Comparison of ENCODE assay signal across 9 cellular contexts in genomic region chr9:95024097-95024671, GRCh38.
DNase-seq lines count a peak whose midpoint lies in the region; ATAC-seq and TF ChIP-seq lines count a peak whose summit lies in the region.
"Had no signal": no experiment of that assay in that cellular context is flagged by ENCODE, and none has a peak within 500 bp of the region (broad histone marks: within the 10 kb centered on the region; RNA-seq: fewer than 3 reads in every experiment).

No MANE protein-coding gene starts in this region.

- H3K36me3 ChIP-seq in ACC112 (ENCODE audit: insufficient read depth, low read length), result peaks cover 30% of the 10 kb centered on the region
- peaks cover 75% of the 10 kb centered on the region for H3K36me3 ChIP-seq in RWPE2 (ENCODE audit: low read depth)
- H3K36me3 ChIP-seq in cardiac muscle cell, result peaks cover 15% of the 10 kb centered on the region
- H3K36me3 ChIP-seq in osteoblast (ENCODE audit: insufficient read depth, low read length), result peaks cover 81% of the 10 kb centered on the region

- no peak for DNase-seq in RWPE2 (ENCODE audit: low spot score)
- no peak for DNase-seq in cardiac muscle cell (ENCODE audit: low read depth in 1 of 2, low spot score in 1 of 2)
- no peak for DNase-seq in osteoblast (ENCODE audit: insufficient read length, low spot score, missing footprints)
- no peak for DNase-seq in AML-193 (lab: John Stamatoyannopoulos, UW)
- DNase-seq: NCI-H1436 treated with DMSO at 0.1 percent for 48 hours had no signal

- ATAC-seq in RWPE2 (ENCODE audit: low read depth) (no peak), GM19328 (IDR thresholded peaks at IDR 0.05; ENCODE audit: unreplicated experiment) (no peak), GM18873 (IDR thresholded peaks at IDR 0.05; ENCODE audit: low FRiP score, unreplicated experiment) (no peak), GM19397 (IDR thresholded peaks at IDR 0.05; ENCODE audit: unreplicated experiment) (no peak)

- H3K79me2 ChIP-seq in ACC112 (ENCODE audit: control insufficient read depth, insufficient read depth, low read length, unreplicated experiment) (peaks cover 73% of the 10 kb centered on the region), osteoblast (ENCODE audit: insufficient read depth, low read length) (peaks cover 98% of the 10 kb centered on the region)

- no peak overlapping the region for H2AFZ ChIP-seq in ACC112 (ENCODE audit: low read length, unreplicated experiment)
- no peak overlapping the region for H2AFZ ChIP-seq in osteoblast (ENCODE audit: low read length)

- peaks cover 21% of the 10 kb centered on the region for H4K20me1 ChIP-seq in osteoblast (ENCODE audit: insufficient read depth, low read length)

- H3K27ac ChIP-seq in ACC112 (ENCODE audit: low read depth, low read length) (peak overlapping the region; percentile 95), RWPE2 (ENCODE audit: poor library complexity, severe bottlenecking) (peak overlapping the region; percentile 94), cardiac muscle cell (peak overlapping the region; percentile 32), osteoblast (ENCODE audit: low read depth, low read length) (peak overlapping the region; percentile 89)

- H3K9me3 ChIP-seq in RWPE2 (ENCODE audit: severe bottlenecking), result no peaks in the 10 kb centered on the region
- no peaks in the 10 kb centered on the region for H3K9me3 ChIP-seq in cardiac muscle cell (ENCODE audit: low read depth)
- H3K9me3 ChIP-seq in osteoblast (ENCODE audit: low read depth, low read length), result no peaks in the 10 kb centered on the region

- peak overlapping the region; percentile 53 for H3K4me2 ChIP-seq in osteoblast (ENCODE audit: insufficient read depth, low read length)

- H3K27me3 ChIP-seq in ACC112 (ENCODE audit: insufficient read depth, low read length) (no peaks in the 10 kb centered on the region), RWPE2 (ENCODE audit: insufficient read depth, poor library complexity, severe bottlenecking) (no peaks in the 10 kb centered on the region), cardiac muscle cell (no peaks in the 10 kb centered on the region), osteoblast (ENCODE audit: insufficient read depth, low read length) (no peaks in the 10 kb centered on the region)

- H3K4me1 ChIP-seq in ACC112 (ENCODE audit: control insufficient read depth, insufficient read depth, low read length, unreplicated experiment), result peaks cover 48% of the 10 kb centered on the region
- H3K4me1 ChIP-seq in RWPE2 (ENCODE audit: insufficient read depth, poor library complexity, severe bottlenecking), result peaks cover 70% of the 10 kb centered on the region
- H3K4me1 ChIP-seq in cardiac muscle cell (ENCODE audit: low read depth), result peaks cover 18% of the 10 kb centered on the region
- peaks cover 78% of the 10 kb centered on the region for H3K4me1 ChIP-seq in osteoblast (ENCODE audit: insufficient read depth, low read length)

- H3K4me3 ChIP-seq in ACC112 (ENCODE audit: low read depth, low read length), result no peak overlapping the region
- no peak overlapping the region for H3K4me3 ChIP-seq in RWPE2 (ENCODE audit: severe bottlenecking)
- no peak overlapping the region for H3K4me3 ChIP-seq in cardiac muscle cell
- peak overlapping the region; percentile 33 for H3K4me3 ChIP-seq in osteoblast (ENCODE audit: insufficient read depth, low read length)

- TF ChIP-seq CTCF in RWPE2 (IDR thresholded peaks at IDR 0.05; ENCODE audit: poor library complexity, severe bottlenecking) (no peak), cardiac muscle cell (IDR thresholded peaks at IDR 0.05; ENCODE audit: low read depth, low read length) (no peak), osteoblast (IDR thresholded peaks at IDR 0.05; ENCODE audit: extremely low read depth, low read depth, low read length) (no peak)

Comparison
In these comparisons a context has a peak if more than half of its experiments do, and no peak if none do; other contexts are left out.
1. H3K27ac ChIP-seq: peak in every context shown above with its lines; median percentile 95 in ACC112; 94 in RWPE2; 89 in osteoblast; 32 in cardiac muscle cell.